In the genomic region with DNA sequence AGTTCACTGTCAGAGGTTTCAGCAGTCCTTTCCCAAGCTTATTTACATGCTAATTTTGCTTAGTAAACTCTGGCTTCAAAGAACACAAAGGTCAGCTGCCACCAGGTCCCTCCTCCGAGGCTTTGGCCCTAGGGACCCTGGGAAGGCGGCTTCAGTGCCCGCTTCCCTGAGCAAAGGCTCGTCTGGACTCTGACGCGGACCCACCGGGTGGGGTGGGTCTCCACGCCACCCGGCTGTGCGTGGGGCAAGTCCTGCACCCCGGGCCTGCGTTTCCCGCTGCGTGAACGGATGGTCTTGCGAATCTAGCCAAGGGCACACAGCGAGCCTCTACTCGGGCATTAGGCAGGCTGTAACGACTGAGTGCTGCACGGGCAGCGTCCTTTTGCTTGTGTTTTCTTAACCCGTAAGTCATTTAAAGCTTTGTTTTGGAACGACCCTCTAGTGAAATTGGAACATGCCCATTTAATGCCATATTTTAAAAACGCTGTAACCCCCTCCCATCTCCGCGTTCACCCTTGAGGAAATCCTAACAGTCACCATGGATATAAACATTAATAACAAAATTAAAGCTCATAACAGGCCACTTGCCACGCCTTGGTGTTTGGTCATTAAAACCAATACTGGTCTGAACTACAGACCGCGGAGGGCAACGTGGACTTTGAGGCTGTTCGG, we compare ENCODE assay signal across 8 cellular contexts. TPM values are rescaled to one million over a fixed set of nuclear protein-coding genes. Genes with fewer than 3 reads are reported as not detected.
DNase-seq lines count a peak whose midpoint lies in the region; ATAC-seq, FAIRE-seq and TF ChIP-seq lines count a peak whose summit lies in the region.

No MANE protein-coding gene starts in this region.

- H3K36me3 ChIP-seq in esophagus squamous epithelium (peaks cover 0 to 5% (median 0%) of the 10 kb centered on the region in 3 donors), neural progenitor cell (no peaks in the 10 kb centered on the region)

- 10 to 17% methylated on average over 6 to 17 of the region's 31 CpGs for WGBS in esophagus squamous epithelium, 2 donors

- CTCF ChIA-PET in RWPE1 (lab: Yijun Ruan, JAX): interaction anchor here (0.8 to 2.3 kb wide), 3 partner anchors 10 to 106 kb away, joined by 3 to 19 read pairs (median 3); no protein-coding TSS in a partner anchor

- H3F3A ChIP-seq in neural progenitor cell (ENCODE audit: low read depth): peaks cover 6% of the 10 kb centered on the region

- H3K4me1 Mint-ChIP-seq in neural progenitor cell: peaks cover 36% of the 10 kb centered on the region

- FAIRE-seq in frontal cortex (lab: Jason Lieb, UNC): no peak

- no peak for ATAC-seq in HG03097 (IDR thresholded peaks at IDR 0.05; ENCODE audit: low FRiP score, unreplicated experiment)

- H3K36me3 Mint-ChIP-seq in neural progenitor cell: peaks cover 29% of the 10 kb centered on the region

- H3K9me3 ChIP-seq in esophagus squamous epithelium (no peaks in the 10 kb centered on the region), neural progenitor cell (ENCODE audit: low read depth) (no peaks in the 10 kb centered on the region)

- H3K4me2 ChIP-seq in neural progenitor cell: peak overlapping the region; percentile 96

- intact Hi-C loops in esophagus squamous epithelium (cut with DNase I): no loop called here

- H3K27ac Mint-ChIP-seq in neural progenitor cell: no peak overlapping the region

- H3K27me3 ChIP-seq in esophagus squamous epithelium: peaks cover 0 to 33% (median 0%) of the 10 kb centered on the region in 4 donors
- H3K27me3 ChIP-seq in neural progenitor cell: peaks cover 31% of the 10 kb centered on the region

- H3K4me3 ChIP-seq in esophagus squamous epithelium (peak overlapping the region; percentile 70 to 78 (median 76)), neural progenitor cell (peak overlapping the region; percentile 91)

- H3K9ac ChIP-seq in neural progenitor cell: peak overlapping the region; percentile 47

- peaks cover 19% of the 10 kb centered on the region for H3K9me3 Mint-ChIP-seq in neural progenitor cell

- TF ChIP-seq POLR2A in esophagus squamous epithelium (IDR thresholded peaks at IDR 0.05): no peak

- DNase-seq in GM10266 (ENCODE audit: extremely low spot score): peak; percentile 62
- no peak for DNase-seq in RWPE1 (ENCODE audit: low spot score)
- no peak for DNase-seq in esophagus squamous epithelium (lab: John Stamatoyannopoulos, UW)
- DNase-seq in neural progenitor cell (ENCODE audit: low spot score): peak; percentile 63
- DNase-seq in mucosa of gallbladder (ENCODE audit: low spot score): no peak
- no peak for DNase-seq in activated effector memory CD4-positive, alpha-beta T cell treated with anti-CD3 and anti-CD28 coated beads, Interleukin-2, amount 50 U/mL, for 16 hours
- no peak for DNase-seq in frontal cortex (ENCODE audit: low spot score in 2 of 2)

- H3K4me1 ChIP-seq in esophagus squamous epithelium (peaks cover 4 to 52% (median 5%) of the 10 kb centered on the region in 3 donors), neural progenitor cell (peaks cover 20% of the 10 kb centered on the region)

- peak overlapping the region; percentile 94 for H3K4me3 Mint-ChIP-seq in neural progenitor cell

- H2AFZ ChIP-seq in neural progenitor cell (replicated peaks): no peak overlapping the region

- H3K79me2 ChIP-seq in neural progenitor cell (ENCODE audit: low read depth): peaks cover 55% of the 10 kb centered on the region

- POLR2A ChIA-PET in RWPE1 (lab: Yijun Ruan, JAX; ENCODE audit: low non-redundant PET): no interaction called here

- peak overlapping the region; percentile 59 for H3K27ac ChIP-seq in RWPE1
- H3K27ac ChIP-seq in esophagus squamous epithelium: peak overlapping the region; percentile 62 to 88 (median 76)
- H3K27ac ChIP-seq in neural progenitor cell: no peak overlapping the region

- TF ChIP-seq CTCF in GM10266 (IDR thresholded peaks at IDR 0.05; ENCODE audit: control insufficient read depth, insufficient read depth, low read depth, missing control alignments) (no peak), RWPE1 (conservative IDR thresholded peaks at IDR 0.05; ENCODE audit: low read depth) (no peak), esophagus squamous epithelium (IDR thresholded peaks at IDR 0.05) (no peak), neural progenitor cell (IDR thresholded peaks at IDR 0.05) (no peak)

- H3K27me3 Mint-ChIP-seq in neural progenitor cell (ENCODE audit: insufficient read depth, low read depth): peaks cover 18% of the 10 kb centered on the region

- H4K20me1 ChIP-seq in neural progenitor cell (ENCODE audit: low read depth): peaks cover 53% of the 10 kb centered on the region

RNA-seq across cellular contexts. Expression of a gene that starts 0.8 kb away (rescaled TPM):
- total RNA-seq in esophagus squamous epithelium: 10 to 100 TPM; 35.2 to 83.8 (median 73.9) TPM
- 256 and 312 TPM in 2 replicates for total RNA-seq in neural progenitor cell (ENCODE audit: low replicate concordance)
- total RNA-seq in mucosa of gallbladder: 71.5 TPM
- 33.0 TPM for total RNA-seq in frontal cortex

Comparison
In these comparisons a context has a peak if more than half of its experiments do, and no peak if none do; other contexts are left out.
1. DNase-seq: peak in GM10266 (single experiment) and neural progenitor cell (single experiment); none in RWPE1 (single experiment), esophagus squamous epithelium (single experiment), mucosa of gallbladder (single experiment), activated effector memory CD4-positive, alpha-beta T cell treated with anti-CD3 and anti-CD28 coated beads, Interleukin-2, amount 50 U/mL, for 16 hours (single experiment) and frontal cortex (0 of 2).